8 cellular contexts compared by ENCODE assay signal in genomic region chr3:122392868-122393844, GRCh38. TPM values are rescaled to one million over a fixed set of nuclear protein-coding genes. Genes with fewer than 3 reads are reported as not detected.
A peak's percentile ranks its signal among the peaks of the same experiment; 100 is the strongest.
DNase-seq lines count a peak whose midpoint lies in the region; TF ChIP-seq lines count a peak whose summit lies in the region.

No MANE protein-coding gene starts in this region.

- H3K79me2 ChIP-seq in neural cell (replicated peaks; ENCODE audit: insufficient read depth, low read length), result no peaks in the 10 kb centered on the region

- peak; percentile 74 for TF ChIP-seq RAD21 in neural cell (conservative IDR thresholded peaks at IDR 0.05)

- no peak overlapping the region for H3K27ac ChIP-seq in neural cell (ENCODE audit: low read length)

- no peak for TF ChIP-seq EP300 in neural cell (conservative IDR thresholded peaks at IDR 0.05; ENCODE audit: poor library complexity, severe bottlenecking)

- no peaks in the 10 kb centered on the region for H3F3A ChIP-seq in neural cell (ENCODE audit: insufficient read depth, low read length, poor library complexity, severe bottlenecking)

- in situ Hi-C loops in SK-MEL-5 (cut with HindIII; ENCODE audit: low pct_unique_long_range_greater_than_20kb, low sequenced_read_pairs), result no loop called here

- TF ChIP-seq CTCF in LNCaP clone FGC (IDR thresholded peaks at IDR 0.05; ENCODE audit: control insufficient read depth, extremely low read depth, insufficient read depth) (peak; percentile 76), epithelial cell of esophagus (IDR thresholded peaks at IDR 0.05; ENCODE audit: insufficient read depth, low read depth, low read length, missing control alignments) (peak; percentile 72), neural cell (IDR thresholded peaks at IDR 0.05; ENCODE audit: poor library complexity, severe bottlenecking) (peak; percentile 79)

- no peak overlapping the region for H3K4me2 ChIP-seq in neural cell (ENCODE audit: low read length)

- no peak overlapping the region for H3K9ac ChIP-seq in neural cell (ENCODE audit: low read length)

- no peaks in the 10 kb centered on the region for H3K9me3 ChIP-seq in neural cell (ENCODE audit: low read length)

- H3K27me3 ChIP-seq in neural cell (ENCODE audit: insufficient read depth, low read depth, low read length), result no peaks in the 10 kb centered on the region

- H3K4me3 ChIP-seq in LNCaP clone FGC (ENCODE audit: low read depth, low read length) (no peak overlapping the region), epithelial cell of esophagus (ENCODE audit: low read length) (no peak overlapping the region), neural cell (ENCODE audit: low read length) (no peak overlapping the region)

- H4K20me1 ChIP-seq in neural cell (ENCODE audit: insufficient read depth), result no peaks in the 10 kb centered on the region

- H3K36me3 ChIP-seq in neural cell (ENCODE audit: insufficient read depth, low read length), result no peaks in the 10 kb centered on the region

- H2AFZ ChIP-seq in neural cell (ENCODE audit: low read depth, low read length), result no peak overlapping the region

- DNase-seq in NCI-H510A treated with DMSO at 0.1 percent for 48 hours (lab: John Stamatoyannopoulos, UW) (peak; percentile 23), NCI-H510A (lab: John Stamatoyannopoulos, UW) (no peak), LNCaP clone FGC (ENCODE audit: low read depth) (no peak), SK-MEL-5 (ENCODE audit: low read depth, low spot score) (peak; percentile 68), epithelial cell of esophagus (ENCODE audit: low read depth) (peak; percentile 55)
- DNase-seq in NK-92 treated with Interleukin-12 subunit alpha and Interleukin-12 subunit beta, amount 100 ng/mL, for 24 hours (lab: John Stamatoyannopoulos, UW), result no peak
- DNase-seq in effector CD8-positive, alpha-beta T cell (lab: John Stamatoyannopoulos, UW), result no peak

- no peaks in the 10 kb centered on the region for H3K9me2 ChIP-seq in neural cell (ENCODE audit: insufficient read depth, low read length)

TF ChIP-seq in neural cell, 6 proteins besides CTCF, POLR2A, EP300 and RAD21:
- peak; percentile 77 for TF ChIP-seq SMC3 (conservative IDR thresholded peaks at IDR 0.05; ENCODE audit: poor library complexity)
- no peak for TF ChIP-seq EZH2 (IDR thresholded peaks at IDR 0.05; ENCODE audit: borderline replicate concordance, insufficient read depth, low read length, poor library complexity, severe bottlenecking)
- no peak for TF ChIP-seq MXI1 (conservative IDR thresholded peaks at IDR 0.05; ENCODE audit: poor library complexity, severe bottlenecking)
- no peak for TF ChIP-seq REST (IDR thresholded peaks at IDR 0.05; ENCODE audit: borderline replicate concordance)
- TF ChIP-seq POLR2AphosphoS5 (IDR thresholded peaks at IDR 0.05), result no peak
- no peak for TF ChIP-seq TAF1 (IDR thresholded peaks at IDR 0.05; ENCODE audit: low read depth)

RNA-seq across cellular contexts. Expression of gene FAM162A, which starts 9.2 kb away (rescaled TPM):
- 80.0 and 92.9 TPM in 2 replicates for total RNA-seq in SK-MEL-5 (2014; rRNA removed; shearing (Covaris generic))
- polyA plus RNA-seq in SK-MEL-5 (2015; cell fraction: cytosol; rRNA removed), result 17.2 and 29.5 TPM in 2 replicates
- polyA plus RNA-seq in SK-MEL-5 (2015; cell fraction: nucleus; rRNA removed), result 11.9 and 14.6 TPM in 2 replicates
- 15.1 and 16.2 TPM in 2 replicates for polyA plus RNA-seq in neural cell
- polyA minus RNA-seq in neural cell, result 9.3 and 11.8 TPM in 2 replicates

RNA-seq across cellular contexts. Expression of gene MIX23, which starts 10.1 kb away (rescaled TPM):
- total RNA-seq in SK-MEL-5 (2014; rRNA removed; shearing (Covaris generic)), result 72.7 and 97.1 TPM in 2 replicates
- polyA plus RNA-seq in SK-MEL-5 (2015; cell fraction: cytosol; rRNA removed), result 23.7 and 43.2 TPM in 2 replicates
- 65.9 and 85.6 TPM in 2 replicates for polyA plus RNA-seq in SK-MEL-5 (2015; cell fraction: nucleus; rRNA removed)
- polyA plus RNA-seq in neural cell, result 40.8 and 87.3 TPM in 2 replicates
- 15.6 and 16.2 TPM in 2 replicates for polyA minus RNA-seq in neural cell

RNA-seq across cellular contexts. Expression of gene WDR5B, which starts 22.7 kb away (rescaled TPM):
- 7.7 and 7.8 TPM in 2 replicates for total RNA-seq in SK-MEL-5 (2014; rRNA removed; shearing (Covaris generic))
- 4.9 and 5.2 TPM in 2 replicates for polyA plus RNA-seq in SK-MEL-5 (2015; cell fraction: cytosol; rRNA removed)
- polyA plus RNA-seq in SK-MEL-5 (2015; cell fraction: nucleus; rRNA removed), result 28.0 and 34.3 TPM in 2 replicates
- polyA plus RNA-seq in neural cell, result 6.9 and 8.4 TPM in 2 replicates
- 11.4 and 11.5 TPM in 2 replicates for polyA minus RNA-seq in neural cell

Comparison
In these comparisons a context has a peak if more than half of its experiments do, and no peak if none do; other contexts are left out.
1. DNase-seq: peak in NCI-H510A treated with DMSO at 0.1 percent for 48 hours (single experiment), SK-MEL-5 (single experiment) and epithelial cell of esophagus (single experiment); none in NCI-H510A (single experiment), LNCaP clone FGC (single experiment), NK-92 treated with Interleukin-12 subunit alpha and Interleukin-12 subunit beta, amount 100 ng/mL, for 24 hours (single experiment) and effector CD8-positive, alpha-beta T cell (single experiment).
2. Peak in every context shown above with its lines, with median percentiles within 50 percentile points of each other: CTCF ChIP-seq.